Comparison of ENCODE assay signal across 1 cellular context in the genomic region with DNA sequence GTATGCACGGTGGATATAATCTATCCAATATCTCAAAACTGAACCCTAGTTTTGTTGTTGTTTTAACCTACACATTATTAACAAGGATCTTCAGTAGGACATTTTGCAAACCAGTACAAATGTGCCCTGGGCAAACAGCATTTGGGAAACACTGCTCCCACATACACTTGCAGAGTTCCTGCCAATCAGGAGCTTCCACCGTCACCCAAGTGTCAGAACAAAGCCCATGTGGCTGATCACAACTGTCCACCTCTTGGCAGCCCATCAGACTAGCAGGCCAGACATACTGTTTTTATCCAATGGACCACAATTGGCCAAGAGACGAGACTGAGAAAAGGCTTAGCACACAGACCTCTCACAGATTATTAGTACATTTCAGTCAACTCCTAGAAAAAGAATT.
TF ChIP-seq lines count a peak whose summit lies in the region.

No MANE protein-coding gene starts in this region.

TF ChIP-seq in HepG2, 621 proteins besides CTCF, POLR2A, EP300 and RAD21 (continued from another document):
- TF ChIP-seq, protein P1, sequence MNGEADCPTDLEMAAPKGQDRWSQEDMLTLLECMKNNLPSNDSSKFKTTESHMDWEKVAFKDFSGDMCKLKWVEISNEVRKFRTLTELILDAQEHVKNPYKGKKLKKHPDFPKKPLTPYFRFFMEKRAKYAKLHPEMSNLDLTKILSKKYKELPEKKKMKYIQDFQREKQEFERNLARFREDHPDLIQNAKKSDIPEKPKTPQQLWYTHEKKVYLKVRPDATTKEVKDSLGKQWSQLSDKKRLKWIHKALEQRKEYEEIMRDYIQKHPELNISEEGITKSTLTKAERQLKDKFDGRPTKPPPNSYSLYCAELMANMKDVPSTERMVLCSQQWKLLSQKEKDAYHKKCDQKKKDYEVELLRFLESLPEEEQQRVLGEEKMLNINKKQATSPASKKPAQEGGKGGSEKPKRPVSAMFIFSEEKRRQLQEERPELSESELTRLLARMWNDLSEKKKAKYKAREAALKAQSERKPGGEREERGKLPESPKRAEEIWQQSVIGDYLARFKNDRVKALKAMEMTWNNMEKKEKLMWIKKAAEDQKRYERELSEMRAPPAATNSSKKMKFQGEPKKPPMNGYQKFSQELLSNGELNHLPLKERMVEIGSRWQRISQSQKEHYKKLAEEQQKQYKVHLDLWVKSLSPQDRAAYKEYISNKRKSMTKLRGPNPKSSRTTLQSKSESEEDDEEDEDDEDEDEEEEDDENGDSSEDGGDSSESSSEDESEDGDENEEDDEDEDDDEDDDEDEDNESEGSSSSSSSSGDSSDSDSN (CRISPR knock-in tag; IDR thresholded peaks at IDR 0.05): no peak
- TF ChIP-seq HNRNPL (IDR thresholded peaks at IDR 0.05; ENCODE audit: low read depth, low read length) (no peak), BRD4 (CRISPR knock-in tag; IDR thresholded peaks at IDR 0.05) (no peak), MED8 (CRISPR knock-in tag; IDR thresholded peaks at IDR 0.05; ENCODE audit: insufficient replicate concordance) (no peak)
TF ChIP-seq in HepG2: peak in this region for 0.
